In the genomic region with DNA sequence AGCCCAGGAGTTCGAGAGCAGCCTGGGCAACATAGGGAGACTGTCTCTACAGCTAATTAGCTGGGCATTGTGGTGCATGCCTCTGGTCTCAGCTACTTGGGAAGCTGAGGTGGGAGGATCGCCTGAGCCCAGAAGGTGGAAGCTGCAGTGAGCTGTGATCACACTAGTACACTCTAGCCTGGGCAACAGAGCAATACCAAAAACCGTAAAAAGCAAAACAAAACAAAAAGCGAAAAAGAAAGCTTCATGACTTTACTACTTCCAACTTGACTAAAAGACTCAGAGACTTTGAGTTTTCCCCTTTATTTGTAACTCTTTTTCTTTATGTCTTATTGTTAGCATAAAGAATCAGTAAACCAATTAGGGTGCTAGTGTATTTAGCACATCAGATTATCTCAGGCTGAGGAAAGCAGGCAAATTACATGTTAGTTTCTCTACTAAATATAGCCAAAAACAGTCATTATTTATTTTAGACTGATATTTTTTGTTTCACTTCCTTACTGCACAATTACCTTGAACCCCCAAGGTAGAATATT, we compare ENCODE assay signal across 13 cellular contexts. TPM values are rescaled to one million over a fixed set of nuclear protein-coding genes. Genes with fewer than 3 reads are reported as not detected.
DNase-seq lines count a peak whose midpoint lies in the region; ATAC-seq and TF ChIP-seq lines count a peak whose summit lies in the region.
"Had no signal": no experiment of that assay in that cellular context is flagged by ENCODE, and none has a peak within 500 bp of the region (broad histone marks: within the 10 kb centered on the region; RNA-seq: fewer than 3 reads in every experiment).

No MANE protein-coding gene starts in this region.

- H3K36me3 Mint-ChIP-seq in activated naive CD8-positive, alpha-beta T cell treated with anti-CD3 and anti-CD28 coated beads for 36 hours: peaks cover 3% of the 10 kb centered on the region

- H3K27ac ChIP-seq in OCI-LY3 (ENCODE audit: low read length): peak overlapping the region; percentile 45
- H3K27ac ChIP-seq: gastrocnemius medialis had no signal

- no peak for TF ChIP-seq POLR2A in erythroblast (IDR thresholded peaks at IDR 0.05; ENCODE audit: low read length)

- peak overlapping the region; percentile 32 for H3K4me2 ChIP-seq in OCI-LY3 (ENCODE audit: low read length)

- H3K27me3 ChIP-seq in OCI-LY3 (ENCODE audit: low read depth, low read length): no peaks in the 10 kb centered on the region
- H3K27me3 ChIP-seq: gastrocnemius medialis, MG63 had no signal

- no peaks in the 10 kb centered on the region for H3K9me3 Mint-ChIP-seq in activated naive CD8-positive, alpha-beta T cell treated with anti-CD3 and anti-CD28 coated beads for 36 hours
- H3K9me3 Mint-ChIP-seq: CD8-positive, alpha-beta T cell had no signal

- no peaks in the 10 kb centered on the region for H4K20me1 ChIP-seq in OCI-LY3 (ENCODE audit: insufficient read depth, low read length)

- H3K4me1 Mint-ChIP-seq in activated naive CD8-positive, alpha-beta T cell treated with anti-CD3 and anti-CD28 coated beads for 36 hours: peaks cover 4% of the 10 kb centered on the region

- H3K9ac ChIP-seq in OCI-LY3 (ENCODE audit: low read length): no peak overlapping the region

- peaks cover 26% of the 10 kb centered on the region for H3K79me2 ChIP-seq in OCI-LY3 (ENCODE audit: low read length)

- H3K4me1 ChIP-seq in OCI-LY3 (ENCODE audit: low read length): peaks cover 15% of the 10 kb centered on the region

- no peaks in the 10 kb centered on the region for H3K9me3 ChIP-seq in OCI-LY3 (ENCODE audit: insufficient read depth, low read length)
- H3K9me3 ChIP-seq: gastrocnemius medialis, MG63 had no signal

- peaks cover 5% of the 10 kb centered on the region for H3K36me3 ChIP-seq in OCI-LY3 (replicated peaks; ENCODE audit: low read depth, low read length)

- no peak overlapping the region for H3K27ac Mint-ChIP-seq in activated naive CD8-positive, alpha-beta T cell treated with anti-CD3 and anti-CD28 coated beads for 36 hours
- H3K27ac Mint-ChIP-seq: CD8-positive, alpha-beta T cell had no signal

- peak; percentile 65 for ATAC-seq in GM18508 (IDR thresholded peaks at IDR 0.05; ENCODE audit: insufficient read depth, unreplicated experiment)
- ATAC-seq in GM19468 (IDR thresholded peaks at IDR 0.05; ENCODE audit: extremely low read depth, unreplicated experiment): peak; percentile 59
- peak; percentile 66 for ATAC-seq in HG02981 (IDR thresholded peaks at IDR 0.05; ENCODE audit: unreplicated experiment)
- ATAC-seq: CD8-positive, alpha-beta T cell; gastrocnemius medialis had no signal

- TF ChIP-seq CTCF in OCI-LY3 (IDR thresholded peaks at IDR 0.05; ENCODE audit: low read depth, low read length): no peak

- no peak overlapping the region for H3K4me3 ChIP-seq in OCI-LY3 (ENCODE audit: low read length)
- H3K4me3 ChIP-seq: gastrocnemius medialis, MG63 had no signal

- H3K4me3 Mint-ChIP-seq in activated naive CD8-positive, alpha-beta T cell treated with anti-CD3 and anti-CD28 coated beads for 36 hours: no peak overlapping the region
- H3K4me3 Mint-ChIP-seq: CD8-positive, alpha-beta T cell had no signal

- DNase-seq in erythroblast (lab: John Stamatoyannopoulos, UW): no peak
- DNase-seq in activated naive CD8-positive, alpha-beta T cell treated with anti-CD3 and anti-CD28 coated beads for 36 hours: no peak
- no peak for DNase-seq in nucleus accumbens (lab: John Stamatoyannopoulos, UW)
- no peak for DNase-seq in kidney glomerular epithelial cell (lab: John Stamatoyannopoulos, UW)
- DNase-seq: activated effector memory CD4-positive, alpha-beta T cell treated with anti-CD3 and anti-CD28 coated beads, Interleukin-2, amount 50 U/mL, for 16 hours; CD8-positive, alpha-beta T cell; gastrocnemius medialis; H7; MG63 had no signal

- H3K27me3 Mint-ChIP-seq in activated naive CD8-positive, alpha-beta T cell treated with anti-CD3 and anti-CD28 coated beads for 36 hours: no peaks in the 10 kb centered on the region

- H2AFZ ChIP-seq in OCI-LY3 (ENCODE audit: low read depth, low read length): no peak overlapping the region

RNA-seq across cellular contexts. Expression of a gene that starts 5.4 kb away (rescaled TPM):
- 10 to 100 TPM; 27.7 to 28.8 TPM for total RNA-seq in activated naive CD8-positive, alpha-beta T cell treated with anti-CD3 and anti-CD28 coated beads for 36 hours

RNA-seq across cellular contexts. Expression of a gene that starts 5.7 kb away (rescaled TPM):
- total RNA-seq in activated naive CD8-positive, alpha-beta T cell treated with anti-CD3 and anti-CD28 coated beads for 36 hours: 100 to 1,000 TPM; 114 to 123 TPM

RNA-seq across cellular contexts. Expression of a gene that starts 5.7 kb away (rescaled TPM):
- 10 to 100 TPM; 94.1 to 99.3 TPM for total RNA-seq in activated naive CD8-positive, alpha-beta T cell treated with anti-CD3 and anti-CD28 coated beads for 36 hours

RNA-seq across cellular contexts. Expression of a gene that starts 39.9 kb away (rescaled TPM):
- under 1 TPM; 0.31 to 0.78 TPM for total RNA-seq in activated naive CD8-positive, alpha-beta T cell treated with anti-CD3 and anti-CD28 coated beads for 36 hours

RNA-seq across cellular contexts. Expression of a gene that starts 42.4 kb away (rescaled TPM):
- 10 to 100 TPM; 10.8 to 13.3 TPM for total RNA-seq in activated naive CD8-positive, alpha-beta T cell treated with anti-CD3 and anti-CD28 coated beads for 36 hours
- total RNA-seq: H7 had no signal
